Comparison of ENCODE assay signal across 8 cellular contexts in the genomic region with DNA sequence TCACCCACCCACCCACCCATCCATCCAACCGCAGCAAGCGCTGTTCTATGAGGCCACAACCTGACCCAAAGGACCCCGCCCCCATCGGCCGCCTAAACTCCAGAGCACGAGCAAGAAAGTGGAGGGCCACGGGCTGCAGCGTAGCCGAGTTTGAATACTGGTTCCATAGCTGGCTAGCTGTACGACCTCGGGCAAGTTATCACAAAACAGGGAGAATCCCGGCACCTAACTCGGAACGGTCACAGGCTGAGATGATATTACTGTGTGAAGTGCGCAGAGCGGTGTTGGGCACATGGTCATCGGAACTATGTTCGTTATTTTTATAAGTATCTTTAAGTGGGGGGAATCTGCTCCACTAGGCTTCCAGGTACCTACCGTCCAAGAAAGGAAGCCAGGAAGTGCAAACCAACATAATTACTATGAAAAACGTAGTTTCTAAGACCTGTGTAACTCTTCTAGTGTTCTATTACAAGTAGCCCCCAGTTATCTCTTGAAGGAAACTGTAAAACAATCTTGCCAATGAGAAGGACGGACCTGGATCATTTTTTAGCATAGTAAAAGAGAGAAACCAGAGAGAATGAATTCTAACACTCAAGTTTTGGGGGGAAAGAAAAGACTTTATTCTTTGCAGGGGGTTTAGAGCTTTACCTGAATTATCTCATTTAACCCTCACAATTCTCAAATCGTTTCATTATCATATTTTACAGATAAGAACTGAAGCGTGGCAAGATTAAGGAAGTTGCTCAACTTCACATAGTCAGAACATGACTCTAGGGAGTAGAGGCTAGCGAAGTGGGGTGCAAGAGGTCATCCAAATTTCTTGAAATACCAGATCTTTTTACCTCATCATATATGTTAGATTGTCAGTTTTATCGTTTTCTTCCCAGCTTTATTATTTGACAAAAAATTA. TPM values are rescaled to one million over a fixed set of nuclear protein-coding genes. Genes with fewer than 3 reads are reported as not detected.
DNase-seq lines count a peak whose midpoint lies in the region; ATAC-seq, FAIRE-seq and TF ChIP-seq lines count a peak whose summit lies in the region.

No MANE protein-coding gene starts in this region.

- peak overlapping the region; percentile 98 for H3K4me3 Mint-ChIP-seq in activated T-cell treated with anti-CD3 and anti-CD28 coated beads, Interleukin-2, amount 50 U/mL, for 4 hours

- no peak overlapping the region for H3K14ac ChIP-seq in mesenchymal stem cell (ENCODE audit: low read length in 2 of 2)

- no peak for TF ChIP-seq CTCF in OCI-LY1 (IDR thresholded peaks at IDR 0.05; ENCODE audit: low read length)
- no peak for TF ChIP-seq CTCF in colonic mucosa (IDR thresholded peaks at IDR 0.05)

- no peaks in the 10 kb centered on the region for H3K27me3 ChIP-seq in OCI-LY1 (ENCODE audit: insufficient read depth, low read length)
- no peaks in the 10 kb centered on the region for H3K27me3 ChIP-seq in colonic mucosa
- H3K27me3 ChIP-seq in mesenchymal stem cell (ENCODE audit: control insufficient read depth in 1 of 2, insufficient read depth in 1 of 2, low read length in 2 of 2): no peaks in the 10 kb centered on the region

- DNase-seq in activated T-cell treated with anti-CD3 and anti-CD28 coated beads, Interleukin-2, amount 50 U/mL, for 4 hours: no peak
- no peak for DNase-seq in activated T-cell treated with anti-CD3 and anti-CD28 coated beads, Interleukin-2, amount 50 U/mL, for 1 hour
- DNase-seq in colonic mucosa: no peak
- DNase-seq in mesenchymal stem cell: no peak
- DNase-seq in ureter (ENCODE audit: low spot score): peak; percentile 65
- no peak for DNase-seq in RCC 7860 (ENCODE audit: low spot score)

- H2BK12ac ChIP-seq in mesenchymal stem cell (ENCODE audit: low read length in 2 of 2): no peak overlapping the region

- H3K9me3 ChIP-seq in OCI-LY1 (ENCODE audit: low read length) (no peaks in the 10 kb centered on the region), colonic mucosa (no peaks in the 10 kb centered on the region), mesenchymal stem cell (ENCODE audit: control insufficient read depth, low read length) (no peaks in the 10 kb centered on the region)

- no peak overlapping the region for H2AK5ac ChIP-seq in mesenchymal stem cell (ENCODE audit: low read length, severe bottlenecking)

- peak overlapping the region; percentile 96 for H3K4me3 ChIP-seq in OCI-LY1 (ENCODE audit: low read depth, low read length, poor library complexity, severe bottlenecking)
- peak overlapping the region; percentile 68 for H3K4me3 ChIP-seq in colonic mucosa
- peak overlapping the region; percentile 78 to 97 for H3K4me3 ChIP-seq in mesenchymal stem cell (ENCODE audit: insufficient read depth in 1 of 2, low read depth in 1 of 2, low read length in 2 of 2)

- WGBS in mesenchymal stem cell: under 1% methylated on average over 17 of the region's 25 CpGs

- H3K27ac ChIP-seq in OCI-LY1 (ENCODE audit: low read depth, low read length, poor library complexity, severe bottlenecking): peak overlapping the region; percentile 78
- peak overlapping the region; percentile 80 for H3K27ac ChIP-seq in colonic mucosa
- H3K27ac ChIP-seq in mesenchymal stem cell (ENCODE audit: low read length, poor library complexity, severe bottlenecking): peak overlapping the region; percentile 5

- peaks cover 9% of the 10 kb centered on the region for H3K79me1 ChIP-seq in mesenchymal stem cell (replicated peaks; ENCODE audit: low read length, poor library complexity, severe bottlenecking)

- H2AFZ ChIP-seq in OCI-LY1 (ENCODE audit: low read length) (no peak overlapping the region), mesenchymal stem cell (ENCODE audit: low read depth, low read length) (no peak overlapping the region)

- H3F3A ChIP-seq in OCI-LY1 (ENCODE audit: insufficient read depth, low read length): no peaks in the 10 kb centered on the region

- H3K4me2 ChIP-seq in OCI-LY1 (ENCODE audit: low read length) (peak overlapping the region; percentile 72), mesenchymal stem cell (ENCODE audit: low read length, poor library complexity, severe bottlenecking) (peak overlapping the region; percentile 55)

- peak overlapping the region; percentile 75 for H4K8ac ChIP-seq in mesenchymal stem cell (ENCODE audit: low read length)

- H3K9me3 Mint-ChIP-seq in activated T-cell treated with anti-CD3 and anti-CD28 coated beads, Interleukin-2, amount 50 U/mL, for 4 hours: no peaks in the 10 kb centered on the region

- no peak overlapping the region for H2BK5ac ChIP-seq in mesenchymal stem cell (ENCODE audit: low read depth, low read length, poor library complexity, severe bottlenecking)

- peaks cover 40% of the 10 kb centered on the region for H3K36me3 ChIP-seq in OCI-LY1 (ENCODE audit: insufficient read depth, low read length)
- H3K36me3 ChIP-seq in colonic mucosa: peaks cover under 1% of the 10 kb centered on the region
- H3K36me3 ChIP-seq in mesenchymal stem cell (ENCODE audit: control insufficient read depth in 1 of 2, insufficient read depth in 2 of 2, low read depth in 1 of 2, low read length in 2 of 2): peaks cover 11 to 35% of the 10 kb centered on the region in 2 experiments

- H2BK15ac ChIP-seq in mesenchymal stem cell (ENCODE audit: low read depth, poor library complexity, severe bottlenecking): peak overlapping the region; percentile 67

- intact Hi-C loops in colonic mucosa (cut with DNase I): no loop called here

- H3K9ac ChIP-seq in OCI-LY1 (ENCODE audit: low read length) (peak overlapping the region; percentile 71), colonic mucosa (ENCODE audit: low read depth in 2 of 2, low read length in 2 of 2) (peak overlapping the region; percentile 78 to 93), mesenchymal stem cell (ENCODE audit: low read length) (peak overlapping the region; percentile 94)

- peaks cover 26% of the 10 kb centered on the region for H3K36me3 Mint-ChIP-seq in activated T-cell treated with anti-CD3 and anti-CD28 coated beads, Interleukin-2, amount 50 U/mL, for 4 hours (ENCODE audit: insufficient read depth)

- FAIRE-seq in RCC 7860 (lab: Jason Lieb, UNC): no peak

- H3K18ac ChIP-seq in mesenchymal stem cell (ENCODE audit: low read depth in 1 of 2, low read length in 2 of 2): peak overlapping the region in 1 of 2 experiments; percentile 1

- H3K4me1 ChIP-seq in OCI-LY1 (ENCODE audit: insufficient read depth, low read length, severe bottlenecking) (peaks cover 29% of the 10 kb centered on the region), colonic mucosa (peaks cover 9% of the 10 kb centered on the region), mesenchymal stem cell (ENCODE audit: control insufficient read depth, insufficient read depth, low read depth, low read length) (peaks cover 6% of the 10 kb centered on the region)

- peaks cover 48% of the 10 kb centered on the region for H3K4me1 Mint-ChIP-seq in activated T-cell treated with anti-CD3 and anti-CD28 coated beads, Interleukin-2, amount 50 U/mL, for 4 hours (ENCODE audit: low read depth)

- no peak for ATAC-seq in activated T-cell treated with anti-CD3 and anti-CD28 coated beads, Interleukin-2, amount 50 U/mL, for 4 hours
- peak; percentile 43 for ATAC-seq in HG02885 (IDR thresholded peaks at IDR 0.05; ENCODE audit: poor library complexity, unreplicated experiment)

- H3K9me2 ChIP-seq in OCI-LY1 (ENCODE audit: low read depth, low read length): no peaks in the 10 kb centered on the region

- H3K27me3 Mint-ChIP-seq in activated T-cell treated with anti-CD3 and anti-CD28 coated beads, Interleukin-2, amount 50 U/mL, for 4 hours (ENCODE audit: low read depth): no peaks in the 10 kb centered on the region

- peak overlapping the region; percentile 27 for H2BK120ac ChIP-seq in mesenchymal stem cell (ENCODE audit: low read depth, low read length)

- no peaks in the 10 kb centered on the region for H4K20me1 ChIP-seq in OCI-LY1 (ENCODE audit: insufficient read depth, low read length)

- no peak overlapping the region for H3K4ac ChIP-seq in mesenchymal stem cell (ENCODE audit: low read depth in 1 of 2, low read length in 2 of 2)

- H4K91ac ChIP-seq in mesenchymal stem cell (ENCODE audit: low read length): no peak overlapping the region

- H3K79me2 ChIP-seq in OCI-LY1 (ENCODE audit: insufficient read depth, low read length): peaks cover 16% of the 10 kb centered on the region

- no peak overlapping the region for H3K23ac ChIP-seq in mesenchymal stem cell (ENCODE audit: low read length in 2 of 2)

RNA-seq across cellular contexts. Expression of a gene that starts 0.7 kb away (rescaled TPM):
- 10 to 100 TPM; 26.3 to 28.5 (median 27.7) TPM for total RNA-seq in activated T-cell treated with anti-CD3 and anti-CD28 coated beads, Interleukin-2, amount 50 U/mL, for 4 hours
- total RNA-seq in colonic mucosa (10 to 100 TPM; 17.9 to 19.1 TPM), ureter (16.9 TPM)
- polyA plus RNA-seq in mesenchymal stem cell (2013, experiment 1 of 2): 8.3 TPM
- 8.3 TPM for polyA plus RNA-seq in mesenchymal stem cell (2013, experiment 2 of 2)

RNA-seq across cellular contexts. Expression of a gene that starts 14.4 kb away (rescaled TPM):
- total RNA-seq in activated T-cell treated with anti-CD3 and anti-CD28 coated beads, Interleukin-2, amount 50 U/mL, for 4 hours: 100 to 1,000 TPM; 140 to 145 (median 142) TPM
- total RNA-seq in colonic mucosa: 10 to 100 TPM; 31.1 to 40.7 TPM
- polyA plus RNA-seq in mesenchymal stem cell (2013, experiment 1 of 2): 26.2 TPM
- 28.8 TPM for polyA plus RNA-seq in mesenchymal stem cell (2013, experiment 2 of 2)
- total RNA-seq in ureter: 61.4 TPM

RNA-seq across cellular contexts. Expression of a gene that starts 18.2 kb away (rescaled TPM):
- not detected for total RNA-seq in activated T-cell treated with anti-CD3 and anti-CD28 coated beads, Interleukin-2, amount 50 U/mL, for 4 hours
- under 1 TPM in 1 of 2 donors, not detected in 1; 0.20 TPM for total RNA-seq in colonic mucosa
- polyA plus RNA-seq in mesenchymal stem cell (2013, experiment 1 of 2): not detected
- not detected for polyA plus RNA-seq in mesenchymal stem cell (2013, experiment 2 of 2)
- total RNA-seq in ureter: not detected

RNA-seq across cellular contexts. Expression of a gene that starts 49.6 kb away (rescaled TPM):
- total RNA-seq in activated T-cell treated with anti-CD3 and anti-CD28 coated beads, Interleukin-2, amount 50 U/mL, for 4 hours: not detected
- total RNA-seq in colonic mucosa: not detected
- polyA plus RNA-seq in mesenchymal stem cell (2013, experiment 1 of 2): not detected
- polyA plus RNA-seq in mesenchymal stem cell (2013, experiment 2 of 2): not detected
- not detected for total RNA-seq in ureter

RNA-seq across cellular contexts. Expression of a gene that starts 56.2 kb away (rescaled TPM):
- 1 to 10 TPM in 2 of 3 donors, under 1 TPM in 1; 0.82 to 4.0 (median 2.0) TPM for total RNA-seq in activated T-cell treated with anti-CD3 and anti-CD28 coated beads, Interleukin-2, amount 50 U/mL, for 4 hours
- total RNA-seq in colonic mucosa (1 to 10 TPM in 1 of 2 donors, not detected in 1; 5.7 TPM), ureter (0.94 TPM)
- polyA plus RNA-seq in mesenchymal stem cell (2013, experiment 1 of 2): not detected
- not detected for polyA plus RNA-seq in mesenchymal stem cell (2013, experiment 2 of 2)

Comparison
In these comparisons a context has a peak if more than half of its experiments do, and no peak if none do; other contexts are left out.
1. H3K27ac ChIP-seq: peak in every context shown above with its lines; median percentile 80 in colonic mucosa; 78 in OCI-LY1; 5 in mesenchymal stem cell.